8 cellular contexts compared by ENCODE assay signal in genomic region chr2:222613715-222614331, GRCh38. TPM values are rescaled to one million over a fixed set of nuclear protein-coding genes. Genes with fewer than 3 reads are reported as not detected.
DNase-seq lines count a peak whose midpoint lies in the region; ATAC-seq, FAIRE-seq and TF ChIP-seq lines count a peak whose summit lies in the region.

No MANE protein-coding gene starts in this region.

- TF ChIP-seq RAD21 in GM12878 (IDR thresholded peaks at IDR 0.05; ENCODE audit: insufficient read depth, low read depth, low read length) = peak; percentile 71

- DNase-seq in DMS53 (lab: John Stamatoyannopoulos, UW) (peak; percentile 62), NCI-H345 treated with DMSO at 0.1 percent for 48 hours (lab: John Stamatoyannopoulos, UW; ENCODE audit: unreplicated experiment) (peak; percentile 41), GM12878 (ENCODE audit: low read depth, low spot score) (no peak), keratinocyte (ENCODE audit: low read depth, low spot score) (no peak), type B pancreatic cell (ENCODE audit: extremely low spot score, unreplicated experiment) (no peak), lower leg skin (ENCODE audit: low spot score in 2 of 2) (no peak)

- no peaks in the 10 kb centered on the region for H3K9me1 ChIP-seq in keratinocyte (ENCODE audit: control insufficient read depth, extremely low read depth, insufficient read depth, low read length)

- TF ChIP-seq CTCF in GM12878 (IDR thresholded peaks at IDR 0.05 in 2 of 3, conservative IDR thresholded peaks at IDR 0.05 in 1 of 3; ENCODE audit: control insufficient read depth in 2 of 3, extremely low read depth in 1 of 3, insufficient read depth in 1 of 3, low read depth in 3 of 3, low read length in 3 of 3) (peak; percentile 73 to 82 (median 79)), keratinocyte (optimal IDR thresholded peaks at IDR 0.05 in 1 of 3, IDR thresholded peaks at IDR 0.05 in 1 of 3, conservative IDR thresholded peaks at IDR 0.05 in 1 of 3; ENCODE audit: extremely low read depth in 1 of 3, insufficient read depth in 2 of 3, low read length in 3 of 3) (peak; percentile 60 to 74 (median 64)), type B pancreatic cell (conservative IDR thresholded peaks at IDR 0.05) (peak; percentile 89), lower leg skin (IDR thresholded peaks at IDR 0.05) (no peak)

- CTCF ChIA-PET in GM12878 (lab: Yijun Ruan, JAX) = interaction anchor here (1.0 to 2.0 kb wide), 13 partner anchors 10 to 589 kb away, joined by 3 to 27 read pairs (median 4); no protein-coding TSS in a partner anchor

- H3K4me2 ChIP-seq in GM12878 (ENCODE audit: control insufficient read depth, insufficient read depth) (no peak overlapping the region), keratinocyte (ENCODE audit: control insufficient read depth, extremely low read depth, insufficient read depth, low read depth, low read length) (no peak overlapping the region)

- SMC1A ChIA-PET in GM12878 (lab: Charles Lee; ENCODE audit: uncharacterized antibody, unreplicated experiment) = interaction anchor here (0.8 to 2.7 kb wide), 8 partner anchors 16 to 575 kb away, joined by 3 to 19 read pairs (median 4); no protein-coding TSS in a partner anchor

- H3K4me3 ChIP-seq in GM12878 (no peak overlapping the region), keratinocyte (ENCODE audit: control insufficient read depth in 2 of 3, extremely low read depth in 1 of 3, insufficient read depth in 2 of 3, low read depth in 1 of 3, low read length in 3 of 3) (no peak overlapping the region), lower leg skin (ENCODE audit: low read depth, poor library complexity, severe bottlenecking) (no peak overlapping the region)

- no peaks in the 10 kb centered on the region for H3K4me1 ChIP-seq in GM12878 (ENCODE audit: control insufficient read depth, insufficient read depth, low read length)
- H3K4me1 ChIP-seq in keratinocyte (ENCODE audit: control insufficient read depth, extremely low read depth, insufficient read depth, low read length) = no peaks in the 10 kb centered on the region

- POLR2A ChIA-PET in GM12878 (lab: Charles Lee) = interaction anchor here (1.0 to 1.4 kb wide), 2 partner anchors 10 to 296 kb away, joined by 3 read pairs; no protein-coding TSS in a partner anchor

- H3K27me3 Mint-ChIP-seq in type B pancreatic cell = no peaks in the 10 kb centered on the region

- H3K27me3 ChIP-seq in GM12878 (replicated peaks in 1 of 2; ENCODE audit: control insufficient read depth in 2 of 2, insufficient read depth in 2 of 2, low read length in 1 of 2) (no peaks in the 10 kb centered on the region), keratinocyte (ENCODE audit: control insufficient read depth, extremely low read depth, insufficient read depth, low read length) (no peaks in the 10 kb centered on the region)

- H3K36me3 ChIP-seq in GM12878 (ENCODE audit: control insufficient read depth in 2 of 2, insufficient read depth in 2 of 2, low read length in 1 of 2) (peaks cover 7 to 12% of the 10 kb centered on the region in 2 experiments), keratinocyte (ENCODE audit: control insufficient read depth in 2 of 2, extremely low read depth in 1 of 2, insufficient read depth in 2 of 2, low read length in 2 of 2) (peaks cover 16 to 30% of the 10 kb centered on the region in 2 experiments)

- no peak for TF ChIP-seq EP300 in GM12878 (IDR thresholded peaks at IDR 0.05; ENCODE audit: borderline replicate concordance in 1 of 2, control insufficient read depth in 1 of 2, low read depth in 2 of 2, low read length in 2 of 2)

- no TSS peak for BruUV-seq in GM12878 (replicated peaks; lab: Mats Ljungman, UMichigan)

- intact Hi-C loops in GM12878 (cut with micrococcal nuclease; ENCODE audit: unreplicated experiment) = loop anchor here (1.0 kb wide), 2 partner anchors 296 to 557 kb away; no protein-coding TSS in a partner anchor
- intact Hi-C loops in lower leg skin (cut with DNase I; ENCODE audit: low total_unique reads) = no loop called here

- no peak overlapping the region for H3K27ac Mint-ChIP-seq in type B pancreatic cell

- no peak overlapping the region for H3K4me3 Mint-ChIP-seq in type B pancreatic cell

- H2AFZ ChIP-seq in GM12878 (ENCODE audit: control insufficient read depth, low read depth, low read length) (no peak overlapping the region), keratinocyte (ENCODE audit: control insufficient read depth, low read length) (no peak overlapping the region)

- TF ChIP-seq POLR2A in GM12878 (IDR thresholded peaks at IDR 0.05; ENCODE audit: low read depth, low read length) (no peak), lower leg skin (IDR thresholded peaks at IDR 0.05) (no peak)

- H3K9me3 ChIP-seq in GM12878 (replicated peaks; ENCODE audit: control insufficient read depth, insufficient read depth, low read length) (no peaks in the 10 kb centered on the region), keratinocyte (ENCODE audit: control insufficient read depth, low read depth, low read length) (no peaks in the 10 kb centered on the region)

- H3K36me3 Mint-ChIP-seq in type B pancreatic cell = peaks cover 17% of the 10 kb centered on the region

- dilution Hi-C loops in keratinocyte (cut with MboI; ENCODE audit: extremely low pct_ligation_motif_present, low sequenced_read_pairs) = no loop called here

- RAD21 ChIA-PET in GM12878 (lab: Charles Lee; ENCODE audit: unreplicated experiment) = interaction anchor here (2.5 kb wide), 1 partner anchor 296 kb away, joined by 16 read pairs; no protein-coding TSS in a partner anchor

- peak; percentile 89 for ATAC-seq in GM19438 (IDR thresholded peaks at IDR 0.05; ENCODE audit: low read depth, unreplicated experiment)
- peak; percentile 80 for ATAC-seq in HG03280 (IDR thresholded peaks at IDR 0.05; ENCODE audit: unreplicated experiment)
- peak; percentile 93 for ATAC-seq in GM12878

- no peak overlapping the region for H3K27ac ChIP-seq in GM12878 (ENCODE audit: control insufficient read depth, insufficient read depth)
- H3K27ac ChIP-seq in keratinocyte (ENCODE audit: control insufficient read depth, insufficient read depth, low read length) = no peak overlapping the region

- in situ Hi-C loops in GM12878 (cut with MboI) = no loop called here

- H3K79me2 ChIP-seq in GM12878 (ENCODE audit: control insufficient read depth, insufficient read depth, low read length) (no peaks in the 10 kb centered on the region), keratinocyte (ENCODE audit: control insufficient read depth, insufficient read depth, low read length) (peaks cover 2% of the 10 kb centered on the region)

- FAIRE-seq in GM12878 (lab: Jason Lieb, UNC) = peak; percentile 64
- FAIRE-seq in keratinocyte (lab: Jason Lieb, UNC) = peak; percentile 67

- WGBS in GM12878 (ENCODE audit: insufficient coverage, insufficient replicate concordance, low lambda C conversion rate, missing lambda C conversion rate) = 33% methylated on average over 3 of the region's 3 CpGs
- WGBS in lower leg skin, 2 donors = 68 to 72% methylated on average over 3 of the region's 3 CpGs

- H3K4me1 Mint-ChIP-seq in type B pancreatic cell (ENCODE audit: unreplicated experiment) = no peaks in the 10 kb centered on the region

- H3K9me3 Mint-ChIP-seq in type B pancreatic cell = no peaks in the 10 kb centered on the region

- H4K20me1 ChIP-seq in GM12878 (ENCODE audit: control insufficient read depth, insufficient read depth) = no peaks in the 10 kb centered on the region
- no peaks in the 10 kb centered on the region for H4K20me1 ChIP-seq in keratinocyte (ENCODE audit: control insufficient read depth, extremely low read depth, insufficient read depth, low read length)

- H3K9ac ChIP-seq in GM12878 (ENCODE audit: control insufficient read depth, insufficient read depth, low read length) (no peak overlapping the region), keratinocyte (ENCODE audit: control insufficient read depth, extremely low read depth, insufficient read depth, low read length) (no peak overlapping the region)

RNA-seq across cellular contexts. Expression of gene FARSB, which starts 42.1 kb away (rescaled TPM):
- 36.8 and 37.9 TPM in 2 replicates for total RNA-seq in GM12878 (2013; cell fraction: nucleolus; rRNA removed)
- total RNA-seq in GM12878 (2014; rRNA removed) (32.4 and 36.7 TPM in 2 replicates), GM12878 (2014; rRNA removed; fragmentation: Illumina TruSeq; extraction: Trizol) (50.4 and 50.7 TPM in 2 replicates), GM12878 (2021) (47.8 and 48.0 TPM in 2 replicates), type B pancreatic cell (ENCODE audit: low replicate concordance) (17.3 and 24.0 TPM in 2 replicates), lower leg skin (10 to 100 TPM in 3 of 4 donors, 1 to 10 TPM in 1; 8.6 to 12.2 (median 11.2) TPM)
- polyA plus RNA-seq in GM12878 (2011; ENCODE audit: low read depth) = 21.5 TPM
- polyA plus RNA-seq in GM12878 (2011; rRNA removed) (51.6 and 62.5 TPM in 2 replicates), GM12878 (2014; fragmentation: Illumina TruSeq; extraction: Trizol) (90.1 and 108 TPM in 2 replicates), GM12878 (2014; fragmentation: Nextera tagmentation; extraction: Ambion mirVana) (100 to 1,000 TPM; 107 to 127 TPM), GM12878 (2014; rRNA removed) (48.2 and 57.4 TPM in 2 replicates), GM12878 (2016; fragmentation: Nextera tagmentation; extraction: Ambion mirVana) (100 to 1,000 TPM; 113 to 119 TPM), keratinocyte (40.0 to 68.8 TPM (median 53.3 TPM) in 3 replicates)
- polyA plus RNA-seq in GM12878 (2011; cell fraction: cytosol; rRNA removed) = 28.6 and 31.6 TPM in 2 replicates
- polyA plus RNA-seq in GM12878 (2011; cell fraction: nucleus; rRNA removed) = 24.1 and 25.7 TPM in 2 replicates
- 27.3 and 29.6 TPM in 2 replicates for polyA plus RNA-seq in GM12878 (2012)
- polyA minus RNA-seq in GM12878 (2011; rRNA and poly(A)+ RNA removed) = 28.7 and 38.5 TPM in 2 replicates
- polyA minus RNA-seq in GM12878 (2011; cell fraction: cytosol; rRNA and poly(A)+ RNA removed) = 10.4 and 14.9 TPM in 2 replicates
- 14.5 and 22.7 TPM in 2 replicates for polyA minus RNA-seq in GM12878 (2011; cell fraction: nucleus; rRNA and poly(A)+ RNA removed)
- 15.8 TPM for polyA plus RNA-seq in keratinocyte (2011; ENCODE audit: low read depth)
- 42.7 and 85.4 TPM in 2 replicates for polyA plus RNA-seq in keratinocyte (2011; cell fraction: cytosol; rRNA removed)
- 39.9 and 43.0 TPM in 2 replicates for polyA plus RNA-seq in keratinocyte (2011; cell fraction: nucleus; rRNA removed)
- 30.7 and 44.8 TPM in 2 replicates for polyA plus RNA-seq in keratinocyte (2012; ENCODE audit: low replicate concordance)
- polyA minus RNA-seq in keratinocyte = 16.1 to 52.8 TPM (median 31.9 TPM) in 3 replicates
- polyA minus RNA-seq in keratinocyte (2011; cell fraction: cytosol; rRNA and poly(A)+ RNA removed) = 20.0 TPM
- polyA minus RNA-seq in keratinocyte (2011; cell fraction: nucleus; rRNA and poly(A)+ RNA removed) = 16.9 and 36.3 TPM in 2 replicates

RNA-seq across cellular contexts. Expression of gene MOGAT1, which starts 57.6 kb away (rescaled TPM):
- total RNA-seq in GM12878 (2013; cell fraction: nucleolus; rRNA removed) = not detected in 2 replicates
- total RNA-seq in GM12878 (2014; rRNA removed) (not detected in 2 replicates), GM12878 (2014; rRNA removed; fragmentation: Illumina TruSeq; extraction: Trizol) (not detected in 2 replicates), GM12878 (2021) (not detected in 2 replicates), type B pancreatic cell (ENCODE audit: low replicate concordance) (0.45 TPM in 1 of 2 replicates, not detected in the other), lower leg skin (not detected)
- polyA plus RNA-seq in GM12878 (2011; ENCODE audit: low read depth) = not detected
- polyA plus RNA-seq in GM12878 (2011; rRNA removed) (not detected in 2 replicates), GM12878 (2014; fragmentation: Illumina TruSeq; extraction: Trizol) (not detected in 2 replicates), GM12878 (2014; fragmentation: Nextera tagmentation; extraction: Ambion mirVana) (not detected), GM12878 (2014; rRNA removed) (not detected in 2 replicates), GM12878 (2016; fragmentation: Nextera tagmentation; extraction: Ambion mirVana) (not detected), keratinocyte (not detected in 3 replicates)
- not detected in 2 replicates for polyA plus RNA-seq in GM12878 (2011; cell fraction: cytosol; rRNA removed)
- not detected in 2 replicates for polyA plus RNA-seq in GM12878 (2011; cell fraction: nucleus; rRNA removed)
- not detected in 2 replicates for polyA plus RNA-seq in GM12878 (2012)
- polyA minus RNA-seq in GM12878 (2011; rRNA and poly(A)+ RNA removed) = not detected in 2 replicates
- not detected in 2 replicates for polyA minus RNA-seq in GM12878 (2011; cell fraction: cytosol; rRNA and poly(A)+ RNA removed)
- not detected in 2 replicates for polyA minus RNA-seq in GM12878 (2011; cell fraction: nucleus; rRNA and poly(A)+ RNA removed)
- not detected for polyA plus RNA-seq in keratinocyte (2011; ENCODE audit: low read depth)
- not detected in 2 replicates for polyA plus RNA-seq in keratinocyte (2011; cell fraction: cytosol; rRNA removed)
- polyA plus RNA-seq in keratinocyte (2011; cell fraction: nucleus; rRNA removed) = not detected in 2 replicates
- not detected in 2 replicates for polyA plus RNA-seq in keratinocyte (2012; ENCODE audit: low replicate concordance)
- polyA minus RNA-seq in keratinocyte = not detected in 3 replicates
- polyA minus RNA-seq in keratinocyte (2011; cell fraction: cytosol; rRNA and poly(A)+ RNA removed) = not detected
- polyA minus RNA-seq in keratinocyte (2011; cell fraction: nucleus; rRNA and poly(A)+ RNA removed) = not detected in 2 replicates

Comparison
In these comparisons a context has a peak if more than half of its experiments do, and no peak if none do; other contexts are left out.
1. DNase-seq: peak in DMS53 (single experiment) and NCI-H345 treated with DMSO at 0.1 percent for 48 hours (single experiment); none in GM12878 (single experiment), keratinocyte (single experiment), type B pancreatic cell (single experiment) and lower leg skin (0 of 2).
2. CTCF ChIP-seq: peak in GM12878 (3 of 3), keratinocyte (3 of 3) and type B pancreatic cell (single experiment); none in lower leg skin (0 of 3).
3. Peak in every context shown above with its lines, with median percentiles within 50 percentile points of each other: ATAC-seq.